10 cellular contexts compared by ENCODE assay signal in the genomic region with DNA sequence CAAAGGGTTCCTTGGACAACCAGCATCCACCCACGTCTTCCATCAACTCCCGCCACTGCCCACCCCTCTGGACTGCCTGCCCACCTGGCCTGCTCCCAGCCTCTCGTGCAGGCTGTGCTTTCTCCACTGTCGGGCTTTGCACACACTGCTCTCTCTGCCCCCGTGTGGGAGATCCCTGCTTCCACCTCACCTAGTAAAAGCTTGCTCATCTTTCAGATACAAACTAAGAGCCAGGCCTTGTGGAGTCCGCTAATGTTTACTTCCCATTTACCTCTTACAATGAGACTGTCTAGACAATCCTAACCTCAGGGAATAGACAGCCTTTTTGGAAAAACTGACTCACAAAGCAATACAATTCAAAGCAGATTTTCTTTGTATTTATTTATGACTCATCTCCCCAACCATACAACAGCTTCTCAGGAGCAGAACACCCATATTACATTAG.
A peak's percentile ranks its signal among the peaks of the same experiment; 100 is the strongest.
DNase-seq lines count a peak whose midpoint lies in the region; ATAC-seq and TF ChIP-seq lines count a peak whose summit lies in the region.
"Had no signal": no experiment of that assay in that cellular context is flagged by ENCODE, and none has a peak within 500 bp of the region (broad histone marks: within the 10 kb centered on the region; RNA-seq: fewer than 3 reads in every experiment).

No MANE protein-coding gene starts in this region.

- H3K9me3 ChIP-seq in heart right ventricle, result no peaks in the 10 kb centered on the region
- no peaks in the 10 kb centered on the region for H3K9me3 ChIP-seq in right cardiac atrium (ENCODE audit: control insufficient read depth, low read length)

- H3K4me1 ChIP-seq in heart right ventricle, result peaks cover 0 to 41% (median 8%) of the 10 kb centered on the region in 9 donors
- no peaks in the 10 kb centered on the region for H3K4me1 ChIP-seq in right cardiac atrium (ENCODE audit: control insufficient read depth, insufficient read depth, low read length)

- intact Hi-C loops in heart right ventricle (cut with DNase I), result loop anchor here in 3 of 10 donors (5.0 to 10.0 kb wide), 3 partner anchors 51 to 353 kb away; a partner anchor contains a TSS
- intact Hi-C loops in right cardiac atrium (cut with DNase I), result loop anchor here in 2 of 4 donors (5.0 to 10.0 kb wide), 2 partner anchors 53 to 66 kb away; a partner anchor contains a TSS

- H3K4me3 ChIP-seq in heart right ventricle (no peak overlapping the region), right cardiac atrium (ENCODE audit: low read length) (no peak overlapping the region)
- H3K4me3 ChIP-seq: GM12878 had no signal

- 79 to 80% methylated on average over 6 of the region's 6 CpGs for WGBS in heart right ventricle, 2 donors
- 85% methylated on average over 6 of the region's 6 CpGs for WGBS in right cardiac atrium

- no peak for TF ChIP-seq CTCF in heart right ventricle (IDR thresholded peaks at IDR 0.05)

- peak overlapping the region in 2 of 10 donors; percentile 22 to 51 for H3K27ac ChIP-seq in heart right ventricle
- no peak overlapping the region for H3K27ac ChIP-seq in right cardiac atrium (ENCODE audit: low read length)
- peak overlapping the region; percentile 7 for H3K27ac ChIP-seq in temporal lobe (ENCODE audit: low read depth, low read length)

- ATAC-seq in heart right ventricle, result peak in 6 of 8 donors; percentile 19 to 80 (median 58)
- no peak for ATAC-seq in right cardiac atrium
- ATAC-seq in SK-N-SH treated with all-trans-retinoic acid at 6 μM for 48 hours, result peak; percentile 91
- no peak for ATAC-seq in GM21367 (IDR thresholded peaks at IDR 0.05; ENCODE audit: unreplicated experiment)
- ATAC-seq in HG02884 (IDR thresholded peaks at IDR 0.05; ENCODE audit: unreplicated experiment), result no peak
- ATAC-seq: GM12878 had no signal

- no peak for DNase-seq in heart right ventricle
- no peak for DNase-seq in right cardiac atrium
- peak; percentile 82 for DNase-seq in fibroblast of peridontal ligament (ENCODE audit: extremely low read depth)
- DNase-seq in NCI-H510A treated with DMSO at 0.1 percent for 48 hours (lab: John Stamatoyannopoulos, UW), result no peak
- DNase-seq: NCI-H446 treated with DMSO at 0.1 percent for 48 hours had no signal

- H3K27me3 ChIP-seq in heart right ventricle, result no peaks in the 10 kb centered on the region
- no peaks in the 10 kb centered on the region for H3K27me3 ChIP-seq in right cardiac atrium (ENCODE audit: control insufficient read depth, insufficient read depth)

- H3K36me3 ChIP-seq in heart right ventricle, result peaks cover 0 to 97% (median 10%) of the 10 kb centered on the region in 9 donors

TF ChIP-seq in SK-N-SH treated with all-trans-retinoic acid at 6 μM for 48 hours, 23 proteins besides CTCF, POLR2A, EP300 and RAD21:
- TF ChIP-seq, protein P1, sequence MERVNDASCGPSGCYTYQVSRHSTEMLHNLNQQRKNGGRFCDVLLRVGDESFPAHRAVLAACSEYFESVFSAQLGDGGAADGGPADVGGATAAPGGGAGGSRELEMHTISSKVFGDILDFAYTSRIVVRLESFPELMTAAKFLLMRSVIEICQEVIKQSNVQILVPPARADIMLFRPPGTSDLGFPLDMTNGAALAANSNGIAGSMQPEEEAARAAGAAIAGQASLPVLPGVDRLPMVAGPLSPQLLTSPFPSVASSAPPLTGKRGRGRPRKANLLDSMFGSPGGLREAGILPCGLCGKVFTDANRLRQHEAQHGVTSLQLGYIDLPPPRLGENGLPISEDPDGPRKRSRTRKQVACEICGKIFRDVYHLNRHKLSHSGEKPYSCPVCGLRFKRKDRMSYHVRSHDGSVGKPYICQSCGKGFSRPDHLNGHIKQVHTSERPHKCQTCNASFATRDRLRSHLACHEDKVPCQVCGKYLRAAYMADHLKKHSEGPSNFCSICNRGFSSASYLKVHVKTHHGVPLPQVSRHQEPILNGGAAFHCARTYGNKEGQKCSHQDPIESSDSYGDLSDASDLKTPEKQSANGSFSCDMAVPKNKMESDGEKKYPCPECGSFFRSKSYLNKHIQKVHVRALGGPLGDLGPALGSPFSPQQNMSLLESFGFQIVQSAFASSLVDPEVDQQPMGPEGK (CRISPR knock-in tag; IDR thresholded peaks at IDR 0.05; ENCODE audit: borderline replicate concordance), result peak; percentile 37; the same call in 1 of the 2 replicates
- TF ChIP-seq ZFP3 (CRISPR knock-in tag; IDR thresholded peaks at IDR 0.05), result no peak

Comparison
In these comparisons a context has a peak if more than half of its experiments do, and no peak if none do; other contexts are left out.
1. ATAC-seq: peak in heart right ventricle (6 of 8) and SK-N-SH treated with all-trans-retinoic acid at 6 μM for 48 hours (single experiment); none in right cardiac atrium (0 of 2), GM21367 (single experiment) and HG02884 (single experiment).